ENCODE assay signal across 29 cellular contexts in genomic region chr1:55315552-55315951, GRCh38.
"Had no signal": no experiment of that assay in that cellular context is flagged by ENCODE, and none has a peak within 500 bp of the region (broad histone marks: within the 10 kb centered on the region; RNA-seq: fewer than 3 reads in every experiment).

No MANE protein-coding gene starts in this region.

- DNase-seq: stimulated activated CD4-positive, alpha-beta T cell treated with anti-CD3 and anti-CD28 coated beads, Interleukin-2, amount 100 ng/mL, for 48 hours; stimulated activated CD4-positive, alpha-beta T cell treated with anti-CD3 and anti-CD28 coated beads, Interleukin-4, amount 100 ng/mL, for 1 hour; stimulated activated CD4-positive, alpha-beta T cell treated with anti-CD3 and anti-CD28 coated beads, Interleukin-4, amount 100 ng/mL, for 24 hours; stimulated activated CD4-positive, alpha-beta T cell treated with anti-CD3 and anti-CD28 coated beads, Interleukin-4, amount 100 ng/mL, for 4 hours; stimulated activated CD8-positive, alpha-beta memory T cell treated with anti-CD3 and anti-CD28 coated beads, Interleukin-4, amount 100 ng/mL, for 48 hours; stimulated activated naive B cell treated with anti-CD40 and anti-IgM and Interleukin-4, amounts not matched to agents 10 μg/mL and 1 μg/mL and 100 μg/mL, for 72 hours; stimulated activated naive CD4-positive, alpha-beta T cell; stimulated activated naive CD4-positive, alpha-beta T cell treated with Interleukin-2 at 50 U/mL for 16 hours; stimulated activated naive CD8-positive, alpha-beta T cell treated with anti-CD3 and anti-CD28 coated beads, Interleukin-15, amount 100 ng/mL, for 72 hours; stimulated activated naive CD8-positive, alpha-beta T cell treated with anti-CD3 and anti-CD28 coated beads, Interleukin-15, Interleukin-2, amounts not matched to agents 100 U/mL and 50 U/mL, for 24 hours; stomach; substantia nigra; testis; thyroid gland; tibial artery; transverse colon; trophoblast cell; upper lobe of left lung; upper lobe of right lung; uterus had no signal

- H3K36me3 Mint-ChIP-seq: stimulated activated effector memory CD8-positive, alpha-beta T cell treated with anti-CD3 and anti-CD28 coated beads, Interleukin-12 subunit alpha, Interleukin-12 subunit beta, amount 100 ng/mL, for 72 hours; stimulated activated memory B cell treated with anti-CD40 and anti-IgM and Interleukin-4, amounts not matched to agents 10 μg/mL and 1 μg/mL and 100 μg/mL, for 72 hours; type B pancreatic cell had no signal

- ATAC-seq: stimulated activated effector memory CD8-positive, alpha-beta T cell treated with anti-CD3 and anti-CD28 coated beads, Interleukin-12 subunit alpha, Interleukin-12 subunit beta, amount 100 ng/mL, for 72 hours; stimulated activated memory B cell treated with anti-CD40 and anti-IgM and Interleukin-4, amounts not matched to agents 10 μg/mL and 1 μg/mL and 100 μg/mL, for 72 hours; stimulated activated naive B cell treated with anti-CD40 and anti-IgM and Interleukin-4, amounts not matched to agents 10 μg/mL and 1 μg/mL and 100 μg/mL, for 72 hours; stimulated activated naive CD8-positive, alpha-beta T cell treated with anti-CD3 and anti-CD28 coated beads, Interleukin-15, amount 100 ng/mL, for 72 hours; stimulated activated naive CD8-positive, alpha-beta T cell treated with anti-CD3 and anti-CD28 coated beads, Interleukin-15, Interleukin-2, amounts not matched to agents 100 U/mL and 50 U/mL, for 24 hours; upper lobe of right lung had no signal

- H3K27me3 ChIP-seq: stomach, suprapubic skin, testis, thyroid gland, tibial artery, tibial nerve, transverse colon, upper lobe of left lung, upper lobe of right lung, uterus, vagina had no signal

- H3K4me3 Mint-ChIP-seq: stimulated activated effector memory CD8-positive, alpha-beta T cell treated with anti-CD3 and anti-CD28 coated beads, Interleukin-12 subunit alpha, Interleukin-12 subunit beta, amount 100 ng/mL, for 72 hours; stimulated activated memory B cell treated with anti-CD40 and anti-IgM and Interleukin-4, amounts not matched to agents 10 μg/mL and 1 μg/mL and 100 μg/mL, for 72 hours; stimulated activated naive B cell treated with anti-CD40 and anti-IgM and Interleukin-4, amounts not matched to agents 10 μg/mL and 1 μg/mL and 100 μg/mL, for 72 hours; stimulated activated naive CD8-positive, alpha-beta T cell treated with anti-CD3 and anti-CD28 coated beads, Interleukin-15, amount 100 ng/mL, for 72 hours; stimulated activated naive CD8-positive, alpha-beta T cell treated with anti-CD3 and anti-CD28 coated beads, Interleukin-15, Interleukin-2, amounts not matched to agents 100 ng/mL and 50 ng/mL, for 24 hours; type B pancreatic cell had no signal

- H3K9me3 Mint-ChIP-seq: stimulated activated effector memory CD8-positive, alpha-beta T cell treated with anti-CD3 and anti-CD28 coated beads, Interleukin-12 subunit alpha, Interleukin-12 subunit beta, amount 100 ng/mL, for 72 hours; stimulated activated memory B cell treated with anti-CD40 and anti-IgM and Interleukin-4, amounts not matched to agents 10 μg/mL and 1 μg/mL and 100 μg/mL, for 72 hours; stimulated activated naive B cell treated with anti-CD40 and anti-IgM and Interleukin-4, amounts not matched to agents 10 μg/mL and 1 μg/mL and 100 μg/mL, for 72 hours; stimulated activated naive CD8-positive, alpha-beta T cell treated with anti-CD3 and anti-CD28 coated beads, Interleukin-15, amount 100 ng/mL, for 72 hours; stimulated activated naive CD8-positive, alpha-beta T cell treated with anti-CD3 and anti-CD28 coated beads, Interleukin-15, Interleukin-2, amounts not matched to agents 100 ng/mL and 50 ng/mL, for 24 hours; type B pancreatic cell had no signal

- H3K9me3 ChIP-seq: stomach, suprapubic skin, testis, thoracic aorta, thyroid gland, tibial artery, tibial nerve, transverse colon, upper lobe of left lung, upper lobe of right lung, uterus, vagina had no signal

- H3K36me3 ChIP-seq: stomach, suprapubic skin, thoracic aorta, thyroid gland, tibial artery, tibial nerve, transverse colon, upper lobe of left lung, upper lobe of right lung, uterus, vagina had no signal

- H3K27ac ChIP-seq: stomach, suprapubic skin, testis, thoracic aorta, thyroid gland, tibial artery, tibial nerve, transverse colon, upper lobe of left lung, upper lobe of right lung, uterus, vagina had no signal

- H3K27me3 Mint-ChIP-seq: stimulated activated naive B cell treated with anti-CD40 and anti-IgM and Interleukin-4, amounts not matched to agents 10 μg/mL and 1 μg/mL and 100 μg/mL, for 72 hours; stimulated activated naive CD8-positive, alpha-beta T cell treated with anti-CD3 and anti-CD28 coated beads, Interleukin-15, amount 100 ng/mL, for 72 hours; stimulated activated naive CD8-positive, alpha-beta T cell treated with anti-CD3 and anti-CD28 coated beads, Interleukin-15, Interleukin-2, amounts not matched to agents 100 ng/mL and 50 ng/mL, for 24 hours had no signal

- H3K4me3 ChIP-seq: stomach, suprapubic skin, testis, thoracic aorta, thyroid gland, tibial artery, tibial nerve, transverse colon, upper lobe of left lung, upper lobe of right lung, uterus, vagina had no signal

- H3K4me1 ChIP-seq: stomach, testis, thyroid gland, tibial nerve, transverse colon, uterus had no signal

- FAIRE-seq: urothelium cell line had no signal

- H3K27ac Mint-ChIP-seq: stimulated activated effector memory CD8-positive, alpha-beta T cell treated with anti-CD3 and anti-CD28 coated beads, Interleukin-12 subunit alpha, Interleukin-12 subunit beta, amount 100 ng/mL, for 72 hours; stimulated activated memory B cell treated with anti-CD40 and anti-IgM and Interleukin-4, amounts not matched to agents 10 μg/mL and 1 μg/mL and 100 μg/mL, for 72 hours; stimulated activated naive B cell treated with anti-CD40 and anti-IgM and Interleukin-4, amounts not matched to agents 10 μg/mL and 1 μg/mL and 100 μg/mL, for 72 hours; stimulated activated naive CD8-positive, alpha-beta T cell treated with anti-CD3 and anti-CD28 coated beads, Interleukin-15, amount 100 ng/mL, for 72 hours; stimulated activated naive CD8-positive, alpha-beta T cell treated with anti-CD3 and anti-CD28 coated beads, Interleukin-15, Interleukin-2, amounts not matched to agents 100 ng/mL and 50 ng/mL, for 24 hours; type B pancreatic cell had no signal
